10 cellular contexts compared by ENCODE assay signal in genomic region chr4:153790962-153791551, GRCh38. TPM values are rescaled to one million over a fixed set of nuclear protein-coding genes. Genes with fewer than 3 reads are reported as not detected.
DNase-seq lines count a peak whose midpoint lies in the region; ATAC-seq and TF ChIP-seq lines count a peak whose summit lies in the region.
"Had no signal": no experiment of that assay in that cellular context is flagged by ENCODE, and none has a peak within 500 bp of the region (broad histone marks: within the 10 kb centered on the region; RNA-seq: fewer than 3 reads in every experiment).

No MANE protein-coding gene starts in this region.

- no TSS peak for BruUV-seq in PC-9 (replicated peaks; lab: Mats Ljungman, UMichigan)

- ATAC-seq in stimulated activated effector memory CD8-positive, alpha-beta T cell treated with anti-CD3 and anti-CD28 coated beads, Interleukin-12 subunit alpha, Interleukin-12 subunit beta, amount 100 ng/mL, for 72 hours: peak; percentile 36

- POLR2A ChIA-PET in PC-9 (lab: Charles Lee; ENCODE audit: unreplicated experiment): interaction anchor here (0.5 kb wide), 1 partner anchor 211 kb away, joined by 3 read pairs; no protein-coding TSS in a partner anchor

- no peaks in the 10 kb centered on the region for H4K20me1 ChIP-seq in PC-9 (ENCODE audit: insufficient read depth)

- no peaks in the 10 kb centered on the region for H3F3A ChIP-seq in PC-9 (ENCODE audit: insufficient read depth, low read depth)

- H3K4me1 ChIP-seq in iPS-20b (ENCODE audit: insufficient read depth, low read length) (peaks cover 14% of the 10 kb centered on the region), PC-9 (replicated peaks; ENCODE audit: insufficient read depth) (no peaks in the 10 kb centered on the region)

- H3K4me1 Mint-ChIP-seq in stimulated activated effector memory CD8-positive, alpha-beta T cell treated with anti-CD3 and anti-CD28 coated beads, Interleukin-12 subunit alpha, Interleukin-12 subunit beta, amount 100 ng/mL, for 72 hours: peaks cover 27% of the 10 kb centered on the region

- DNase-seq in NCI-H1417 (lab: John Stamatoyannopoulos, UW) (peak in 2 of 3 experiments; percentile 59 to 63), NCI-H1417 treated with DMSO at 0.1 percent for 48 hours (lab: John Stamatoyannopoulos, UW) (no peak), Kasumi-1 (lab: John Stamatoyannopoulos, UW) (no peak), GOT3 (lab: John Stamatoyannopoulos, UW) (no peak), PC-9 (no peak)
- peak; percentile 48 for DNase-seq in activated naive CD4-positive, alpha-beta T cell treated with anti-CD3 and anti-CD28 coated beads, Interleukin-2, amount 50 U/mL, for 16 hours
- DNase-seq in stimulated activated effector memory CD8-positive, alpha-beta T cell treated with anti-CD3 and anti-CD28 coated beads, Interleukin-12 subunit alpha, Interleukin-12 subunit beta, amount 100 ng/mL, for 72 hours (ENCODE audit: low spot score in 2 of 2): peak in 1 of 2 donors; percentile 7

- H3K27ac ChIP-seq in iPS-20b (ENCODE audit: low read length) (peak overlapping the region; percentile 78), PC-9 (no peak overlapping the region)

- no peak overlapping the region for H3K27ac Mint-ChIP-seq in stimulated activated effector memory CD8-positive, alpha-beta T cell treated with anti-CD3 and anti-CD28 coated beads, Interleukin-12 subunit alpha, Interleukin-12 subunit beta, amount 100 ng/mL, for 72 hours

- H3K9me3 Mint-ChIP-seq in stimulated activated effector memory CD8-positive, alpha-beta T cell treated with anti-CD3 and anti-CD28 coated beads, Interleukin-12 subunit alpha, Interleukin-12 subunit beta, amount 100 ng/mL, for 72 hours: no peaks in the 10 kb centered on the region

- H3K9me3 ChIP-seq in iPS-20b (ENCODE audit: insufficient read depth, low read depth, low read length): no peaks in the 10 kb centered on the region
- no peaks in the 10 kb centered on the region for H3K9me3 ChIP-seq in PC-9 (ENCODE audit: insufficient read depth, low read depth)

- H3K9me2 ChIP-seq in PC-9 (ENCODE audit: insufficient read depth): no peaks in the 10 kb centered on the region

- intact Hi-C loops in PC-9 (cut with micrococcal nuclease; ENCODE audit: unreplicated experiment): no loop called here

- H3K27me3 ChIP-seq in iPS-20b (ENCODE audit: insufficient read depth, low read length) (peaks cover 29% of the 10 kb centered on the region), PC-9 (ENCODE audit: insufficient read depth, low read depth) (no peaks in the 10 kb centered on the region)

- no peaks in the 10 kb centered on the region for H3K36me3 Mint-ChIP-seq in stimulated activated effector memory CD8-positive, alpha-beta T cell treated with anti-CD3 and anti-CD28 coated beads, Interleukin-12 subunit alpha, Interleukin-12 subunit beta, amount 100 ng/mL, for 72 hours

- TF ChIP-seq CTCF in PC-9 (conservative IDR thresholded peaks at IDR 0.05): no peak

- no peak overlapping the region for H2AFZ ChIP-seq in PC-9

- H3K4me2 ChIP-seq in PC-9: no peak overlapping the region

- CTCF ChIA-PET in PC-9 (lab: Charles Lee): no interaction called here

- H3K9ac ChIP-seq in iPS-20b (ENCODE audit: low read depth, low read length): peak overlapping the region; percentile 97; the same call in 1 of the 2 replicates

- H3K36me3 ChIP-seq in iPS-20b (ENCODE audit: insufficient read depth, low read depth, low read length) (peaks cover 12% of the 10 kb centered on the region; the same call in 1 of the 2 replicates), PC-9 (ENCODE audit: low read depth) (no peaks in the 10 kb centered on the region)

- no peaks in the 10 kb centered on the region for H3K79me2 ChIP-seq in PC-9 (ENCODE audit: low read depth)

- H3K4me3 ChIP-seq in iPS-20b (ENCODE audit: low read length): peak overlapping the region; percentile 84
- no peak overlapping the region for H3K4me3 ChIP-seq in PC-9

- H3K4me3 Mint-ChIP-seq in stimulated activated effector memory CD8-positive, alpha-beta T cell treated with anti-CD3 and anti-CD28 coated beads, Interleukin-12 subunit alpha, Interleukin-12 subunit beta, amount 100 ng/mL, for 72 hours: peak overlapping the region; percentile 65

RNA-seq across cellular contexts. Expression of gene SFRP2, which starts 2.2 kb away (rescaled TPM):
- not detected in 2 replicates for total RNA-seq in PC-9 (2021)
- total RNA-seq: myocyte, SK-MEL-5 had no signal

RNA-seq across cellular contexts. Expression of gene RNF175, which starts 31.2 kb away (rescaled TPM):
- not detected in 2 replicates for total RNA-seq in PC-9 (2021)
- total RNA-seq: myocyte had no signal

Comparison
In these comparisons a context has a peak if more than half of its experiments do, and no peak if none do; other contexts are left out.
1. DNase-seq: peak in NCI-H1417 (2 of 3) and activated naive CD4-positive, alpha-beta T cell treated with anti-CD3 and anti-CD28 coated beads, Interleukin-2, amount 50 U/mL, for 16 hours (single experiment); none in NCI-H1417 treated with DMSO at 0.1 percent for 48 hours (single experiment), Kasumi-1 (0 of 2), GOT3 (single experiment) and PC-9 (0 of 2).